Comparison of ENCODE assay signal across 7 cellular contexts in the genomic region with DNA sequence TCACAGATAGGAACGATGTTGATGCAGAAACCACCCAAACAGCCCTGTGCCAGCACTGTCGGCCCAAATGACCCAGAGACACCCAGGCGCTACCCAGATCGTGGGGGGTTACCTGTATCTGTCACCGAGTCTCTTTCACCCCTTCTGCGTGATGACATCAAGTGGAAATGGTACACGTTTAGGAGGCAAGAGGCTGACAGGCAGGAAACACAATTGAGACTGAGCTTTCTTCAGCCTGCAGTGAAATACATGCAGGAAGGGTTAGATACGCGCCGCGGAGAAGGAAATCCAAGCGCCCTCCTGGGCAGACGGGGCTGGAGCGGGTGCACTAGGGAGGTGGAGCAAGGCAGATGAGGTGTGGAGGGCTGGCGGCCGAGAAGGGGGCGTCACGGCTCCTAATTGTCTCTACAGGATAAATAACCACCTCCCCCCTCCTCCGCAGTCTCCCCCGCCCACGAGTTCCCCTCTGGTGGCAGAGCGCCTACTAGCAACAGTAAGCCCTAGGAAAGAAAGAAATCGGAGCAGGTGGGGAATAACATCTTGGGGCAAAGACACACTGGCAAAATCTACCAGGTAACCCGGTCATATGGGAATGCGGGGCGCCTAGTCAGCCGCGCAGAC. TPM values are rescaled to one million over a fixed set of nuclear protein-coding genes. Genes with fewer than 3 reads are reported as not detected.
DNase-seq lines count a peak whose midpoint lies in the region; TF ChIP-seq lines count a peak whose summit lies in the region.

A gene with protein sequence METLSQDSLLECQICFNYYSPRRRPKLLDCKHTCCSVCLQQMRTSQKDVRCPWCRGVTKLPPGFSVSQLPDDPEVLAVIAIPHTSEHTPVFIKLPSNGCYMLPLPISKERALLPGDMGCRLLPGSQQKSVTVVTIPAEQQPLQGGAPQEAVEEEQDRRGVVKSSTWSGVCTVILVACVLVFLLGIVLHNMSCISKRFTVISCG (minus strand): TSS at position 325 of the 621 bp plus-strand sequence. CDS start 76,544 bp downstream, outside the sequence.

- CTCF ChIA-PET in HEK293T (lab: Yijun Ruan, JAX), result no interaction called here

- DNase-seq in HEK293T (ENCODE audit: extremely low spot score) (peak; percentile 26), SK-N-DZ (ENCODE audit: low spot score) (peak; percentile 65), cardiac fibroblast (ENCODE audit: low read depth in 2 of 2) (peak; percentile 26 to 34), iPS-NIHi7 (ENCODE audit: extremely low spot score) (peak; percentile 79), SIG-M5 treated with dmso at 0.1 percent for 504 hours (lab: John Stamatoyannopoulos, UW; ENCODE audit: unreplicated experiment) (no peak), COLO668 (lab: John Stamatoyannopoulos, UW; ENCODE audit: unreplicated experiment) (no peak)

- peak within 1 kb of the TSS; percentile 29 to 96 (median 87) for H3K27ac ChIP-seq in skin epidermis

- TF ChIP-seq CTCF in cardiac fibroblast (IDR thresholded peaks at IDR 0.05; ENCODE audit: low read depth, low read length), result peak; percentile 33

- POLR2A ChIA-PET in HEK293T (lab: Yijun Ruan, JAX), result no interaction called here

- H3K4me3 ChIP-seq in cardiac fibroblast (replicated peaks in 1 of 2; ENCODE audit: low read depth in 2 of 2, low read length in 2 of 2) (peak within 1 kb of the TSS; percentile 88 to 89), skin epidermis (peak within 1 kb of the TSS; percentile 55 to 89 (median 79))

TF ChIP-seq in HEK293T, 16 proteins besides CTCF, POLR2A, EP300 and RAD21:
- no peak for TF ChIP-seq FOXM1 (IDR thresholded peaks at IDR 0.05; ENCODE audit: borderline replicate concordance)
- no peak for TF ChIP-seq HDGF (IDR thresholded peaks at IDR 0.05; ENCODE audit: borderline replicate concordance)
- TF ChIP-seq, protein P1, sequence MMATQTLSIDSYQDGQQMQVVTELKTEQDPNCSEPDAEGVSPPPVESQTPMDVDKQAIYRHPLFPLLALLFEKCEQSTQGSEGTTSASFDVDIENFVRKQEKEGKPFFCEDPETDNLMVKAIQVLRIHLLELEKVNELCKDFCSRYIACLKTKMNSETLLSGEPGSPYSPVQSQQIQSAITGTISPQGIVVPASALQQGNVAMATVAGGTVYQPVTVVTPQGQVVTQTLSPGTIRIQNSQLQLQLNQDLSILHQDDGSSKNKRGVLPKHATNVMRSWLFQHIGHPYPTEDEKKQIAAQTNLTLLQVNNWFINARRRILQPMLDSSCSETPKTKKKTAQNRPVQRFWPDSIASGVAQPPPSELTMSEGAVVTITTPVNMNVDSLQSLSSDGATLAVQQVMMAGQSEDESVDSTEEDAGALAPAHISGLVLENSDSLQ (IDR thresholded peaks at IDR 0.05), result no peak
- no peak for TF ChIP-seq NFRKB (IDR thresholded peaks at IDR 0.05)
- TF ChIP-seq LEF1 (IDR thresholded peaks at IDR 0.05; ENCODE audit: borderline replicate concordance), result no peak
- no peak for TF ChIP-seq ELF4 (IDR thresholded peaks at IDR 0.05)
- no peak for TF ChIP-seq L3MBTL2 (conservative IDR thresholded peaks at IDR 0.05)
- no peak for TF ChIP-seq BHLHE40 (IDR thresholded peaks at IDR 0.05; ENCODE audit: borderline replicate concordance)
- no peak for TF ChIP-seq TARDBP (IDR thresholded peaks at IDR 0.05)
- no peak for TF ChIP-seq ZNF384 (IDR thresholded peaks at IDR 0.05)
- TF ChIP-seq SP1 (IDR thresholded peaks at IDR 0.05), result no peak
- no peak for TF ChIP-seq FOXK2 (IDR thresholded peaks at IDR 0.05)
- TF ChIP-seq ARNT (IDR thresholded peaks at IDR 0.05), result no peak
- no peak for TF ChIP-seq CTBP1 (IDR thresholded peaks at IDR 0.05; ENCODE audit: borderline replicate concordance)

RNA-seq across cellular contexts. Expression of the gene that starts here (rescaled TPM):
- 3.9 and 6.3 TPM in 2 replicates for polyA plus RNA-seq in SK-N-DZ (2014; cell fraction: cytosol; rRNA removed)
- polyA plus RNA-seq in SK-N-DZ (2014; cell fraction: nucleus; rRNA removed), result 2.0 and 2.2 TPM in 2 replicates

Comparison
In these comparisons a context has a peak if more than half of its experiments do, and no peak if none do; other contexts are left out.
1. DNase-seq: peak in HEK293T (single experiment), SK-N-DZ (single experiment), cardiac fibroblast (2 of 2) and iPS-NIHi7 (single experiment); none in SIG-M5 treated with dmso at 0.1 percent for 504 hours (single experiment) and COLO668 (single experiment).